In the genomic region with DNA sequence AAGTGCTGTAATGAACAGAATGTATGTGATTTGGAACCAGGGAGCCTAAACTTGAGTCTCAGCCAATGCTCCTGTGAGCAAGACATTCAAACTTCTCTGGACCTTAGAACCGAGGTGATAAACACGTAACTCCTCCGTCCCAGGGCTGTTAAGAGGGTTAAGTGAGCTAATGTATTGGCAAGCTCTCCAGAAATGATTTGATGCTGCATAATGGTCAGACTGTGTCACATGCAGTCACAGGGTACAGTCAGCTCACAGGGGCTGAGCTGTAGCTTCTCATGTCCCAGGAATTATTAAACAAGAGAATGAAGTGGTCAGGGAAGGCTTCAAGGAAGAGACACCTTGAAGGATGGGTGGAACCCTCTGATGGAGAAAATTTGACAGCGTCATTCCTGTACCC, we compare ENCODE assay signal across 36 cellular contexts. TPM values are rescaled to one million over a fixed set of nuclear protein-coding genes. Genes with fewer than 3 reads are reported as not detected.
DNase-seq lines count a peak whose midpoint lies in the region; ATAC-seq and TF ChIP-seq lines count a peak whose summit lies in the region.
"Had no signal": no experiment of that assay in that cellular context is flagged by ENCODE, and none has a peak within 500 bp of the region (broad histone marks: within the 10 kb centered on the region; RNA-seq: fewer than 3 reads in every experiment).

No MANE protein-coding gene starts in this region.

- ATAC-seq in esophagus mucosa (no peak), HG02763 (IDR thresholded peaks at IDR 0.05; ENCODE audit: unreplicated experiment) (no peak), psoas muscle (no peak)
- ATAC-seq: activated CD8-positive, alpha-beta T cell treated with anti-CD3 and anti-CD28 coated beads, Interleukin-2, amount 10 ng/mL, durations not matched to agents 7 days and 5 days; foreskin keratinocyte; lower lobe of right lung; mucosa of descending colon had no signal

- H3K9ac ChIP-seq in mesenchymal stem cell (ENCODE audit: low read length) = no peak overlapping the region
- H3K9ac ChIP-seq: BLaER1 had no signal

- H2BK5ac ChIP-seq in mesenchymal stem cell (ENCODE audit: low read depth, low read length, poor library complexity, severe bottlenecking) = no peak overlapping the region

- H3K27me3 ChIP-seq in mesenchymal stem cell (ENCODE audit: control insufficient read depth in 1 of 2, insufficient read depth in 1 of 2, low read length in 2 of 2) (peaks cover 4 to 5% of the 10 kb centered on the region in 2 experiments), vagina (no peaks in the 10 kb centered on the region), psoas muscle (ENCODE audit: insufficient read depth in 3 of 3, low read length in 2 of 3) (no peaks in the 10 kb centered on the region)
- H3K27me3 ChIP-seq: BLaER1, breast epithelium, SJSA1, testis had no signal

- peaks cover 33% of the 10 kb centered on the region for H3K4me1 Mint-ChIP-seq in dendritic cell treated with granulocyte-macrophage colony-stimulating factor and Interleukin-4, amounts not matched to agents 40 ng/mL and 50 ng/mL, for 4 days (ENCODE audit: low read depth)

- no peak for TF ChIP-seq CTCF in AG10803 (conservative IDR thresholded peaks at IDR 0.05; ENCODE audit: low read length)
- no peak for TF ChIP-seq CTCF in vagina (IDR thresholded peaks at IDR 0.05)
- no peak for TF ChIP-seq CTCF in psoas muscle (IDR thresholded peaks at IDR 0.05)

- H3K14ac ChIP-seq in mesenchymal stem cell (ENCODE audit: low read length in 2 of 2) = no peak overlapping the region

- H3K9me3 ChIP-seq in mesenchymal stem cell (ENCODE audit: control insufficient read depth, low read length) (no peaks in the 10 kb centered on the region), vagina (no peaks in the 10 kb centered on the region), psoas muscle (no peaks in the 10 kb centered on the region)
- H3K9me3 ChIP-seq: BLaER1, breast epithelium, lower lobe of right lung, mucosa of descending colon, SJSA1, testis had no signal

- H3K4me3 ChIP-seq in AG10803 (ENCODE audit: low read length) = no peak overlapping the region
- H3K4me3 ChIP-seq in mesenchymal stem cell (ENCODE audit: insufficient read depth in 1 of 2, low read depth in 1 of 2, low read length in 2 of 2) = no peak overlapping the region
- no peak overlapping the region for H3K4me3 ChIP-seq in vagina
- H3K4me3 ChIP-seq in psoas muscle = no peak overlapping the region
- H3K4me3 ChIP-seq: BLaER1, breast epithelium, lower lobe of right lung, mucosa of descending colon, SJSA1, smooth muscle cell, testis had no signal

- no peak overlapping the region for H3K4me3 Mint-ChIP-seq in dendritic cell treated with granulocyte-macrophage colony-stimulating factor and Interleukin-4, amounts not matched to agents 40 ng/mL and 50 ng/mL, for 4 days
- H3K4me3 Mint-ChIP-seq: activated CD8-positive, alpha-beta T cell treated with anti-CD3 and anti-CD28 coated beads, Interleukin-2, amount 10 ng/mL, durations not matched to agents 7 days and 5 days; nephron had no signal

- H3K23ac ChIP-seq in mesenchymal stem cell (ENCODE audit: low read length in 2 of 2) = no peak overlapping the region

- H2AFZ ChIP-seq in mesenchymal stem cell (ENCODE audit: low read depth, low read length) = no peak overlapping the region

- whole genome bisulfite sequencing in mesenchymal stem cell = 91% methylated on average over 4 of the region's 4 CpGs
- whole genome bisulfite sequencing in psoas muscle, 3 donors = 73 to 79% (median 76%) methylated on average over 4 of the region's 4 CpGs

- H2BK120ac ChIP-seq in mesenchymal stem cell (ENCODE audit: low read depth, low read length) = no peak overlapping the region

- H2BK12ac ChIP-seq in mesenchymal stem cell (ENCODE audit: low read length in 2 of 2) = peak overlapping the region in 1 of 2 experiments; percentile 46

- peak overlapping the region; percentile 86 for H3K27ac Mint-ChIP-seq in dendritic cell treated with granulocyte-macrophage colony-stimulating factor and Interleukin-4, amounts not matched to agents 40 ng/mL and 50 ng/mL, for 4 days
- H3K27ac Mint-ChIP-seq: activated CD8-positive, alpha-beta T cell treated with anti-CD3 and anti-CD28 coated beads, Interleukin-2, amount 10 ng/mL, durations not matched to agents 7 days and 5 days; activated T-helper 2 cell treated with anti-CD3 and anti-CD28 coated beads, Interferon-gamma antibody, Interleukin-2, Interleukin-4, amounts not matched to agents 10 μg/mL and 5 μg/mL and 100 μg/mL, durations not matched to agents 14 hours and 24 hours and 36 hours; nephron had no signal

- H3K27ac ChIP-seq in mesenchymal stem cell (ENCODE audit: low read length, poor library complexity, severe bottlenecking) = no peak overlapping the region
- H3K27ac ChIP-seq in vagina = no peak overlapping the region
- H3K27ac ChIP-seq in psoas muscle = no peak overlapping the region
- H3K27ac ChIP-seq: BLaER1, breast epithelium, foreskin keratinocyte, lower lobe of right lung, SJSA1, testis, VCaP had no signal

- H3K4me2 ChIP-seq in mesenchymal stem cell (ENCODE audit: low read length, poor library complexity, severe bottlenecking) = no peak overlapping the region
- H3K4me2 ChIP-seq: smooth muscle cell had no signal

- peak overlapping the region; percentile 36 for H2BK15ac ChIP-seq in mesenchymal stem cell (ENCODE audit: low read depth, poor library complexity, severe bottlenecking)

- H4K8ac ChIP-seq in mesenchymal stem cell (ENCODE audit: low read length) = no peak overlapping the region

- H3K4me1 ChIP-seq in mesenchymal stem cell (ENCODE audit: control insufficient read depth, insufficient read depth, low read depth, low read length) (peaks cover 14% of the 10 kb centered on the region), vagina (no peaks in the 10 kb centered on the region), psoas muscle (no peaks in the 10 kb centered on the region)
- H3K4me1 ChIP-seq: breast epithelium, foreskin keratinocyte had no signal

- H3K27me3 Mint-ChIP-seq in dendritic cell treated with granulocyte-macrophage colony-stimulating factor and Interleukin-4, amounts not matched to agents 40 ng/mL and 50 ng/mL, for 4 days = peaks cover 24% of the 10 kb centered on the region

- no peak overlapping the region for H3K18ac ChIP-seq in mesenchymal stem cell (ENCODE audit: low read depth in 1 of 2, low read length in 2 of 2)

- no peak overlapping the region for H4K91ac ChIP-seq in mesenchymal stem cell (ENCODE audit: low read length)

- no peak for TF ChIP-seq POLR2A in vagina (IDR thresholded peaks at IDR 0.05)

- no peaks in the 10 kb centered on the region for H3K79me1 ChIP-seq in mesenchymal stem cell (replicated peaks; ENCODE audit: low read length, poor library complexity, severe bottlenecking)

- no peak overlapping the region for H3K4ac ChIP-seq in mesenchymal stem cell (ENCODE audit: low read depth in 1 of 2, low read length in 2 of 2)

- H3K36me3 Mint-ChIP-seq in dendritic cell treated with granulocyte-macrophage colony-stimulating factor and Interleukin-4, amounts not matched to agents 40 ng/mL and 50 ng/mL, for 4 days (ENCODE audit: low read depth) = no peaks in the 10 kb centered on the region

- DNase-seq in AG10803 (ENCODE audit: low read depth) = peak; percentile 17
- peak; percentile 48 for DNase-seq in M059J (ENCODE audit: low read depth)
- peak; percentile 22 for DNase-seq in mesenchymal stem cell
- no peak for DNase-seq in vagina (ENCODE audit: extremely low spot score in 2 of 2)
- DNase-seq in psoas muscle = no peak
- DNase-seq: activated CD4-positive, alpha-beta T cell treated with anti-CD3 and anti-CD28 coated beads for 4 hours; activated CD8-positive, alpha-beta T cell treated with anti-CD3 and anti-CD28 coated beads, Interleukin-2, amount 10 ng/mL, durations not matched to agents 7 days and 5 days; activated naive CD4-positive, alpha-beta T cell treated with anti-CD3 and anti-CD28 coated beads, Interleukin-2, amount 50 U/mL, for 16 hours; amygdala; COR-L47; DMS53; foreskin keratinocyte; head of caudate nucleus; kidney glomerular epithelial cell; lower lobe of right lung; mucosa of descending colon; NCI-H146; NCI-H2107; NCI-H345; retina; stimulated activated naive CD4-positive, alpha-beta T cell treated with Interleukin-2 at 50 U/mL for 16 hours; T-helper 9 cell; testis had no signal

- intact Hi-C loops in dendritic cell treated with granulocyte-macrophage colony-stimulating factor and Interleukin-4, amounts not matched to agents 40 ng/mL and 50 ng/mL, for 4 days (cut with micrococcal nuclease) = loop anchor here (5.0 to 10.0 kb wide), 2 partner anchors 47 to 56 kb away; a partner anchor contains a TSS
- intact Hi-C loops in vagina (cut with DNase I) = no loop called here
- intact Hi-C loops in psoas muscle (cut with DNase I) = no loop called here

- H3K9me3 Mint-ChIP-seq in dendritic cell treated with granulocyte-macrophage colony-stimulating factor and Interleukin-4, amounts not matched to agents 40 ng/mL and 50 ng/mL, for 4 days = no peaks in the 10 kb centered on the region
- H3K9me3 Mint-ChIP-seq: activated T-helper 2 cell treated with anti-CD3 and anti-CD28 coated beads, Interferon-gamma antibody, Interleukin-2, Interleukin-4, amounts not matched to agents 10 μg/mL and 5 μg/mL and 100 μg/mL, durations not matched to agents 14 hours and 24 hours and 36 hours; nephron had no signal

- H2AK5ac ChIP-seq in mesenchymal stem cell (ENCODE audit: low read length, severe bottlenecking) = no peak overlapping the region

- H3K36me3 ChIP-seq in mesenchymal stem cell (ENCODE audit: control insufficient read depth in 1 of 2, insufficient read depth in 2 of 2, low read depth in 1 of 2, low read length in 2 of 2) = no peaks in the 10 kb centered on the region
- H3K36me3 ChIP-seq in vagina = no peaks in the 10 kb centered on the region
- no peaks in the 10 kb centered on the region for H3K36me3 ChIP-seq in psoas muscle (ENCODE audit: insufficient read depth in 1 of 2, low read depth in 1 of 2)
- H3K36me3 ChIP-seq: BLaER1, breast epithelium, lower lobe of right lung, SJSA1 had no signal

RNA-seq across cellular contexts. Expression of a gene that starts 10.1 kb away (rescaled TPM):
- total RNA-seq in M059J (2014; rRNA removed; shearing (Covaris generic)) = not detected in 2 replicates
- polyA plus RNA-seq in mesenchymal stem cell (2013, experiment 1 of 2) = not detected
- not detected for polyA plus RNA-seq in mesenchymal stem cell (2013, experiment 2 of 2)
- not detected for total RNA-seq in esophagus mucosa
- not detected for total RNA-seq in vagina
- 1 to 10 TPM in 2 of 4 donors, under 1 TPM in 1, not detected in 1; 0.26 to 7.2 (median 2.2) TPM for total RNA-seq in psoas muscle
- under 1 TPM in 1 of 3 donors, not detected in 2; 0.29 TPM for polyA plus RNA-seq in psoas muscle
- total RNA-seq: activated CD8-positive, alpha-beta T cell treated with anti-CD3 and anti-CD28 coated beads, Interleukin-2, amount 10 ng/mL, durations not matched to agents 7 days and 5 days; activated T-helper 2 cell treated with anti-CD3 and anti-CD28 coated beads, Interferon-gamma antibody, Interleukin-2, Interleukin-4, amounts not matched to agents 10 μg/mL and 5 μg/mL and 100 μg/mL, durations not matched to agents 14 hours and 24 hours and 36 hours; endothelial cell of umbilical vein; foreskin keratinocyte; mucosa of descending colon; RPMI7951; SJSA1; smooth muscle cell had no signal
- polyA plus RNA-seq: endothelial cell of umbilical vein, foreskin keratinocyte, smooth muscle cell, urinary bladder had no signal

RNA-seq across cellular contexts. Expression of a gene that starts 30.4 kb away (rescaled TPM):
- 0.12 TPM in 1 of 2 replicates, not detected in the other for total RNA-seq in M059J (2014; rRNA removed; shearing (Covaris generic))
- polyA plus RNA-seq in mesenchymal stem cell (2013, experiment 1 of 2) = 0.12 TPM
- 0.10 TPM for polyA plus RNA-seq in mesenchymal stem cell (2013, experiment 2 of 2)
- total RNA-seq in esophagus mucosa (6.0 TPM), vagina (2.0 TPM), psoas muscle (under 1 TPM in 1 of 4 donors, not detected in 3; 0.39 TPM)
- polyA plus RNA-seq in psoas muscle = under 1 TPM; 0.09 to 0.21 (median 0.11) TPM
- total RNA-seq: endothelial cell of umbilical vein, SJSA1 had no signal

RNA-seq across cellular contexts. Expression of a gene that starts 46.6 kb away (rescaled TPM):
- 111 and 138 TPM in 2 replicates for total RNA-seq in M059J (2014; rRNA removed; shearing (Covaris generic))
- 67.0 TPM for polyA plus RNA-seq in mesenchymal stem cell (2013, experiment 1 of 2)
- polyA plus RNA-seq in mesenchymal stem cell (2013, experiment 2 of 2) = 68.4 TPM
- 126 TPM for total RNA-seq in esophagus mucosa
- 93.1 TPM for total RNA-seq in vagina
- total RNA-seq in psoas muscle = 10 to 100 TPM; 36.4 to 57.8 (median 41.0) TPM
- 10 to 100 TPM; 37.1 to 79.3 (median 42.4) TPM for polyA plus RNA-seq in psoas muscle

RNA-seq across cellular contexts. Expression of a gene that starts 58.5 kb away (rescaled TPM):
- total RNA-seq in M059J (2014; rRNA removed; shearing (Covaris generic)) = 37.8 and 57.5 TPM in 2 replicates
- polyA plus RNA-seq in mesenchymal stem cell (2013, experiment 1 of 2) = 47.3 TPM
- 45.8 TPM for polyA plus RNA-seq in mesenchymal stem cell (2013, experiment 2 of 2)
- 60.7 TPM for total RNA-seq in esophagus mucosa
- total RNA-seq in vagina = 53.5 TPM
- 10 to 100 TPM; 42.3 to 67.5 (median 49.9) TPM for total RNA-seq in psoas muscle
- 10 to 100 TPM; 36.0 to 49.4 (median 36.1) TPM for polyA plus RNA-seq in psoas muscle

Comparison
In these comparisons a context has a peak if more than half of its experiments do, and no peak if none do; other contexts are left out.
1. DNase-seq: peak in AG10803 (single experiment), M059J (single experiment) and mesenchymal stem cell (single experiment); none in vagina (0 of 2) and psoas muscle (0 of 2).